Comparison of ENCODE assay signal across 14 cellular contexts in the genomic region with DNA sequence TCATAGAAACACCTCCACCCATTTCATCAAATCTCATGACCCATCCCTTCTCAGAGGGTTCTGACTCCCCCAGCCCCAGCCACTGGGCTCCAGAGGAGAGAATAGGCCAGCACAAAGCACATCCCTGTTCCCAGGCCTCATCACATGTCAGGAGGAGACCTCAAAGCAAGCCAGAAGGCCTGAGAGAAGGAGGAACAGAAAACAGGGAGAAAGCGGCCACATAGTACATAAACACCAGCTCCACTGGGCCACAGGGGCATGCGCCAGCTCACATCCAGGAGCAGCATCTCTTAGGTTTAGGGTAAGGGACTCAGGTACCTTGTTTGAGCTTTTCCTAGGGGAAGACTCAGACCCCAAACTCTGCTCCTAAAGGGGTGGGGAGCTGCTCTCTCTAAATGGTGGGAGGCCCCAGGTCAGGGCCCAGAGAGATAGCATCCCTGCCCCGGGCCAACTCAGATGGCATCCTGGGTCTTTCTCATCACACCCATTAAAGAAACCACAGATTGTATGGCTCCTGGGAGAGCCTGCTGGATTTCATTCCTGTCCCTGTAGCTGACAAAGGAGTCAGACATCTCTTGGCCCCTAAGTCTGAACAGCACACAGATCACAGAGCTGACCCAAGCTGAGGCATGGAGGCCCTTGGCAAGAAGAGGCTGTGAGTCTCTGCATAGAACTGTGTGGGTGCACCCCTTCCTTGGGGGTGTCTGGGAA. TPM values are rescaled to one million over a fixed set of nuclear protein-coding genes. Genes with fewer than 3 reads are reported as not detected.
DNase-seq lines count a peak whose midpoint lies in the region; ATAC-seq and TF ChIP-seq lines count a peak whose summit lies in the region.
"Had no signal": no experiment of that assay in that cellular context is flagged by ENCODE, and none has a peak within 500 bp of the region (broad histone marks: within the 10 kb centered on the region; RNA-seq: fewer than 3 reads in every experiment).

No MANE protein-coding gene starts in this region.

- TF ChIP-seq CTCF in natural killer cell (IDR thresholded peaks at IDR 0.05): no peak
- TF ChIP-seq CTCF in vagina (IDR thresholded peaks at IDR 0.05): no peak

- DNase-seq in natural killer cell: no peak
- DNase-seq in natural killer cell treated with Interleukin-12 subunit alpha and Interleukin-12 subunit beta and Interleukin-15 and Interleukin-18, amount 100 ng/mL, for 72 hours (ENCODE audit: low spot score): no peak
- DNase-seq in naive thymus-derived CD8-positive, alpha-beta T cell: no peak
- DNase-seq in vagina (ENCODE audit: extremely low spot score in 2 of 2): no peak
- DNase-seq in SKM-1 treated with dmso at 0.1 percent for 144 hours (lab: John Stamatoyannopoulos, UW; ENCODE audit: unreplicated experiment): no peak
- DNase-seq in inferior parietal cortex (ENCODE audit: extremely low spot score): no peak
- DNase-seq: esophagus squamous epithelium; NCI-H1105 treated with DMSO at 0.1 percent for 48 hours; stimulated activated CD4-positive, alpha-beta T cell treated with anti-CD3 and anti-CD28 coated beads, Interleukin-4, amount 100 ng/mL, for 1 hour; stimulated activated naive CD8-positive, alpha-beta T cell treated with anti-CD3 and anti-CD28 coated beads, Interleukin-15, Interleukin-2, amounts not matched to agents 100 U/mL and 50 U/mL, for 24 hours had no signal

- no peaks in the 10 kb centered on the region for H3K27me3 ChIP-seq in vagina
- H3K27me3 ChIP-seq: esophagus squamous epithelium had no signal

- peak overlapping the region in 1 of 2 donors; percentile 11 for H3K4me3 ChIP-seq in vagina
- H3K4me3 ChIP-seq: cardiac muscle cell had no signal

- no peak for ATAC-seq in natural killer cell
- ATAC-seq in natural killer cell treated with Interleukin-12 subunit alpha and Interleukin-12 subunit beta and Interleukin-15 and Interleukin-18, amount 100 ng/mL, for 72 hours: no peak
- ATAC-seq in naive thymus-derived CD8-positive, alpha-beta T cell: no peak
- ATAC-seq in HG03571 (IDR thresholded peaks at IDR 0.05; ENCODE audit: unreplicated experiment): no peak
- ATAC-seq: stimulated activated naive CD8-positive, alpha-beta T cell treated with anti-CD3 and anti-CD28 coated beads, Interleukin-15, Interleukin-2, amounts not matched to agents 100 U/mL and 50 U/mL, for 24 hours had no signal

- no peaks in the 10 kb centered on the region for H3K36me3 ChIP-seq in vagina
- H3K36me3 ChIP-seq: cardiac muscle cell, esophagus squamous epithelium had no signal

- POLR2A ChIA-PET in naive thymus-derived CD8-positive, alpha-beta T cell (lab: Charles Lee): interaction anchor here (0.7 to 5.8 kb wide), 3 partner anchors 14 to 94 kb away, joined by 3 to 88 read pairs (median 8); no protein-coding TSS in a partner anchor

- H3K4me3 Mint-ChIP-seq in natural killer cell: peak overlapping the region; percentile 88
- no peak overlapping the region for H3K4me3 Mint-ChIP-seq in natural killer cell treated with Interleukin-12 subunit alpha and Interleukin-12 subunit beta and Interleukin-15 and Interleukin-18, amount 100 ng/mL, for 72 hours
- peak overlapping the region in 7 of 10 donors; percentile 12 to 89 (median 87) for H3K4me3 Mint-ChIP-seq in naive thymus-derived CD8-positive, alpha-beta T cell

- no peaks in the 10 kb centered on the region for H3K9me3 Mint-ChIP-seq in natural killer cell
- H3K9me3 Mint-ChIP-seq in natural killer cell treated with Interleukin-12 subunit alpha and Interleukin-12 subunit beta and Interleukin-15 and Interleukin-18, amount 100 ng/mL, for 72 hours: no peaks in the 10 kb centered on the region
- H3K9me3 Mint-ChIP-seq in naive thymus-derived CD8-positive, alpha-beta T cell: no peaks in the 10 kb centered on the region

- H3K36me3 Mint-ChIP-seq in natural killer cell: no peaks in the 10 kb centered on the region
- no peaks in the 10 kb centered on the region for H3K36me3 Mint-ChIP-seq in natural killer cell treated with Interleukin-12 subunit alpha and Interleukin-12 subunit beta and Interleukin-15 and Interleukin-18, amount 100 ng/mL, for 72 hours
- H3K36me3 Mint-ChIP-seq in naive thymus-derived CD8-positive, alpha-beta T cell: no peaks in the 10 kb centered on the region

- peak overlapping the region; percentile 46 for H3K27ac ChIP-seq in angular gyrus (ENCODE audit: low read depth, low read length)
- H3K27ac ChIP-seq in vagina: peak overlapping the region; percentile 96
- H3K27ac ChIP-seq: cardiac muscle cell had no signal

- peaks cover 33 to 43% of the 10 kb centered on the region in 2 donors for H3K4me1 Mint-ChIP-seq in natural killer cell
- peaks cover 19 to 25% of the 10 kb centered on the region in 2 donors for H3K4me1 Mint-ChIP-seq in natural killer cell treated with Interleukin-12 subunit alpha and Interleukin-12 subunit beta and Interleukin-15 and Interleukin-18, amount 100 ng/mL, for 72 hours (ENCODE audit: low read depth in 2 of 2)
- peaks cover 30 to 56% (median 39%) of the 10 kb centered on the region in 4 donors for H3K4me1 Mint-ChIP-seq in naive thymus-derived CD8-positive, alpha-beta T cell

- peaks cover 22 to 26% of the 10 kb centered on the region in 2 donors for H3K27me3 Mint-ChIP-seq in natural killer cell (ENCODE audit: low read depth in 2 of 2)
- H3K27me3 Mint-ChIP-seq in natural killer cell treated with Interleukin-12 subunit alpha and Interleukin-12 subunit beta and Interleukin-15 and Interleukin-18, amount 100 ng/mL, for 72 hours: peaks cover 18 to 22% of the 10 kb centered on the region in 2 donors
- peaks cover 0 to 4% (median 0%) of the 10 kb centered on the region in 5 donors for H3K27me3 Mint-ChIP-seq in naive thymus-derived CD8-positive, alpha-beta T cell

- no peak for TF ChIP-seq POLR2A in vagina (IDR thresholded peaks at IDR 0.05)

- no peak overlapping the region for H3K27ac Mint-ChIP-seq in natural killer cell
- H3K27ac Mint-ChIP-seq in natural killer cell treated with Interleukin-12 subunit alpha and Interleukin-12 subunit beta and Interleukin-15 and Interleukin-18, amount 100 ng/mL, for 72 hours: no peak overlapping the region
- H3K27ac Mint-ChIP-seq in naive thymus-derived CD8-positive, alpha-beta T cell: peak overlapping the region in 9 of 10 donors; percentile 15 to 88 (median 67)

- intact Hi-C loops in natural killer cell (cut with micrococcal nuclease): no loop called here
- intact Hi-C loops in vagina (cut with DNase I): no loop called here

- no peaks in the 10 kb centered on the region for H3K9me3 ChIP-seq in vagina
- H3K9me3 ChIP-seq: esophagus squamous epithelium had no signal

- peaks cover 67% of the 10 kb centered on the region for H3K4me1 ChIP-seq in vagina

RNA-seq across cellular contexts. Expression of gene SHF, which starts 2.5 kb away (rescaled TPM):
- total RNA-seq in natural killer cell: 1 to 10 TPM in 2 of 3 donors, under 1 TPM in 1; 0.94 to 2.4 (median 1.7) TPM
- 1 to 10 TPM in 1 of 2 donors, under 1 TPM in 1; 0.81 to 1.4 TPM for total RNA-seq in natural killer cell treated with Interleukin-12 subunit alpha and Interleukin-12 subunit beta and Interleukin-15 and Interleukin-18, amount 100 ng/mL, for 72 hours
- 1 to 10 TPM; 8.1 to 9.7 TPM for total RNA-seq in naive thymus-derived CD8-positive, alpha-beta T cell
- polyA plus RNA-seq in naive thymus-derived CD8-positive, alpha-beta T cell: 1 to 10 TPM; 1.1 to 2.6 (median 1.4) TPM
- 15.0 TPM for total RNA-seq in vagina

RNA-seq across cellular contexts. Expression of gene DUOX1, which starts 55.4 kb away (rescaled TPM):
- total RNA-seq in natural killer cell: under 1 TPM in 1 of 3 donors, not detected in 2; 0.20 TPM
- total RNA-seq in natural killer cell treated with Interleukin-12 subunit alpha and Interleukin-12 subunit beta and Interleukin-15 and Interleukin-18, amount 100 ng/mL, for 72 hours: under 1 TPM in 1 of 2 donors, not detected in 1; 0.08 TPM
- not detected for total RNA-seq in naive thymus-derived CD8-positive, alpha-beta T cell
- 1 to 10 TPM in 1 of 3 donors, under 1 TPM in 2; 0.35 to 3.7 (median 0.40) TPM for polyA plus RNA-seq in naive thymus-derived CD8-positive, alpha-beta T cell
- 98.7 TPM for total RNA-seq in vagina
- total RNA-seq: lung microvascular endothelial cell had no signal

RNA-seq across cellular contexts. Expression of gene DUOXA1, which starts 55.5 kb away (rescaled TPM):
- total RNA-seq in natural killer cell (under 1 TPM in 2 of 3 donors, not detected in 1; 0.39 to 0.40 TPM), vagina (66.5 TPM)
- not detected for total RNA-seq in natural killer cell treated with Interleukin-12 subunit alpha and Interleukin-12 subunit beta and Interleukin-15 and Interleukin-18, amount 100 ng/mL, for 72 hours
- total RNA-seq in naive thymus-derived CD8-positive, alpha-beta T cell: under 1 TPM; 0.77 to 0.81 TPM
- polyA plus RNA-seq in naive thymus-derived CD8-positive, alpha-beta T cell: under 1 TPM in 1 of 3 donors, not detected in 2; 0.26 TPM
- total RNA-seq: lung microvascular endothelial cell had no signal
- polyA plus RNA-seq: cardiac muscle cell had no signal

Comparison
In these comparisons a context has a peak if more than half of its experiments do, and no peak if none do; other contexts are left out.
1. H3K27ac Mint-ChIP-seq: peak in naive thymus-derived CD8-positive, alpha-beta T cell (9 of 10); none in natural killer cell (0 of 2) and natural killer cell treated with Interleukin-12 subunit alpha and Interleukin-12 subunit beta and Interleukin-15 and Interleukin-18, amount 100 ng/mL, for 72 hours (0 of 2).
2. RNA of gene DUOX1, which starts 55.4 kb away (total RNA-seq): 98.7 TPM in vagina (single experiment); 0.08 TPM in natural killer cell treated with Interleukin-12 subunit alpha and Interleukin-12 subunit beta and Interleukin-15 and Interleukin-18, amount 100 ng/mL, for 72 hours, 0.20 TPM in natural killer cell and not detected in naive thymus-derived CD8-positive, alpha-beta T cell; every median in the first group is over 10 times any median in the second.
3. RNA of gene DUOXA1, which starts 55.5 kb away (total RNA-seq): 66.5 TPM in vagina (single experiment); 0.77 to 0.81 TPM in naive thymus-derived CD8-positive, alpha-beta T cell, 0.39 to 0.40 TPM in natural killer cell and not detected in natural killer cell treated with Interleukin-12 subunit alpha and Interleukin-12 subunit beta and Interleukin-15 and Interleukin-18, amount 100 ng/mL, for 72 hours; every median in the first group is over 10 times any median in the second.